ENCODE assay signal across 7 cellular contexts in the genomic region with DNA sequence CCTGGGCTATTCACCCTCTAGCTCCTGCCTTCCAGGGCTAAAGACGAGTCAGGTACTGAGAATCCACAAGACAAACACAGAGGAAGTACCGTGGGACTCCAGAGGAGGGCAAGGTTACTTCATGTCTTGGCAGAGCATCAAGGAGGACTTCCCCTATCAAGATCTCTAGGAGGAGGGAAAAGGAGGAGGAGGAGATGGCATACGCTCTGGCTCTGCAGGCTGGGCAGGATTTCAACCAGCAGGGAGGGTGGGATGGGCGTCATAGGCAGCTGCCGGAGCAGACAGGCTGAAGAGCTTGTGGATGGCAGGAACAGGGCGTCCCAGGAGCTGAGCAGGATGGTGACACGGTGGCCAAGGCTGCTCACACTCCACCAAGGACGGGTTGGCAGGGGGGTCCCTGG. TPM values are rescaled to one million over a fixed set of nuclear protein-coding genes. Genes with fewer than 3 reads are reported as not detected.
A peak's percentile ranks its signal among the peaks of the same experiment; 100 is the strongest.
DNase-seq lines count a peak whose midpoint lies in the region; ATAC-seq and TF ChIP-seq lines count a peak whose summit lies in the region.

No MANE protein-coding gene starts in this region.

- peak overlapping the region; percentile 34 for H3K4me3 Mint-ChIP-seq in neural crest cell

- H3K36me3 Mint-ChIP-seq in neural crest cell (ENCODE audit: low read depth) = no peaks in the 10 kb centered on the region

- no peaks in the 10 kb centered on the region for H3K4me1 Mint-ChIP-seq in neural crest cell

- no peak overlapping the region for H3K27ac Mint-ChIP-seq in neural crest cell (ENCODE audit: unreplicated experiment)

- no peaks in the 10 kb centered on the region for H3K9me3 Mint-ChIP-seq in neural crest cell

- TF ChIP-seq CTCF in neural crest cell (conservative IDR thresholded peaks at IDR 0.05) = no peak

- no peaks in the 10 kb centered on the region for H3K27me3 ChIP-seq in H7 (ENCODE audit: control insufficient read depth, insufficient read depth, low read length)

- DNase-seq in H7 (peak; percentile 83), erythroblast (lab: John Stamatoyannopoulos, UW) (peak; percentile 14 to 16), neural crest cell (ENCODE audit: low read depth, low spot score) (no peak)
- DNase-seq in activated T-cell treated with anti-CD3 and anti-CD28 coated beads, Interleukin-2, amount 50 U/mL, for 1 hour = no peak

- TF ChIP-seq POLR2A in erythroblast (IDR thresholded peaks at IDR 0.05; ENCODE audit: low read length) = no peak

- H3K27me3 Mint-ChIP-seq in neural crest cell (ENCODE audit: low read depth) = no peaks in the 10 kb centered on the region

- peaks cover 21% of the 10 kb centered on the region for H3K36me3 ChIP-seq in H7 (replicated peaks; ENCODE audit: control insufficient read depth, insufficient read depth, low read length)

- ATAC-seq in GM21381 (IDR thresholded peaks at IDR 0.05; ENCODE audit: unreplicated experiment) = no peak
- ATAC-seq in HG03378 (IDR thresholded peaks at IDR 0.05; ENCODE audit: unreplicated experiment) = no peak

- H3K4me3 ChIP-seq in H7 (ENCODE audit: insufficient read depth, low read depth, low read length) = no peak overlapping the region

TF ChIP-seq in PFSK-1, 5 proteins besides CTCF, POLR2A, EP300 and RAD21:
- TF ChIP-seq REST (IDR thresholded peaks at IDR 0.05; ENCODE audit: insufficient read depth in 1 of 2, low read depth in 2 of 2, low read length in 2 of 2) (no peak), FOXP2 (optimal IDR thresholded peaks at IDR 0.05; ENCODE audit: borderline replicate concordance, extremely low read depth, extremely low read length, insufficient read depth) (no peak), POLR2AphosphoS5 (IDR thresholded peaks at IDR 0.05; ENCODE audit: low read depth, low read length) (no peak), SIN3A (IDR thresholded peaks at IDR 0.05; ENCODE audit: borderline replicate concordance, insufficient read depth, low read length) (0 out of 2 replicates have a peak, but pooled peaks have one; percentile 2), TAF1 (IDR thresholded peaks at IDR 0.05; ENCODE audit: borderline replicate concordance, insufficient read depth, low read length) (no peak)
TF ChIP-seq in PFSK-1: peak in this region for 1.

RNA-seq across cellular contexts. Expression of gene MDH2, which starts 21.3 kb away (rescaled TPM):
- total RNA-seq in H7 (2014; rRNA removed; shearing (Covaris generic)) = 206 and 246 TPM in 2 replicates
- polyA plus RNA-seq in PFSK-1 (2012; ENCODE audit: insufficient read length, low read depth) = 1,030 TPM
- total RNA-seq in neural crest cell = 169 and 173 TPM in 2 replicates

RNA-seq across cellular contexts. Expression of gene STYXL1, which starts 21.4 kb away (rescaled TPM):
- total RNA-seq in H7 (2014; rRNA removed; shearing (Covaris generic)) = 53.1 and 68.6 TPM in 2 replicates
- 57.8 TPM for polyA plus RNA-seq in PFSK-1 (2012; ENCODE audit: insufficient read length, low read depth)
- total RNA-seq in neural crest cell = 33.6 and 38.8 TPM in 2 replicates

Comparison
In these comparisons a context has a peak if more than half of its experiments do, and no peak if none do; other contexts are left out.
1. DNase-seq: peak in H7 (single experiment) and erythroblast (2 of 2); none in neural crest cell (single experiment) and activated T-cell treated with anti-CD3 and anti-CD28 coated beads, Interleukin-2, amount 50 U/mL, for 1 hour (single experiment).